Comparison of ENCODE assay signal across 8 cellular contexts in the genomic region with DNA sequence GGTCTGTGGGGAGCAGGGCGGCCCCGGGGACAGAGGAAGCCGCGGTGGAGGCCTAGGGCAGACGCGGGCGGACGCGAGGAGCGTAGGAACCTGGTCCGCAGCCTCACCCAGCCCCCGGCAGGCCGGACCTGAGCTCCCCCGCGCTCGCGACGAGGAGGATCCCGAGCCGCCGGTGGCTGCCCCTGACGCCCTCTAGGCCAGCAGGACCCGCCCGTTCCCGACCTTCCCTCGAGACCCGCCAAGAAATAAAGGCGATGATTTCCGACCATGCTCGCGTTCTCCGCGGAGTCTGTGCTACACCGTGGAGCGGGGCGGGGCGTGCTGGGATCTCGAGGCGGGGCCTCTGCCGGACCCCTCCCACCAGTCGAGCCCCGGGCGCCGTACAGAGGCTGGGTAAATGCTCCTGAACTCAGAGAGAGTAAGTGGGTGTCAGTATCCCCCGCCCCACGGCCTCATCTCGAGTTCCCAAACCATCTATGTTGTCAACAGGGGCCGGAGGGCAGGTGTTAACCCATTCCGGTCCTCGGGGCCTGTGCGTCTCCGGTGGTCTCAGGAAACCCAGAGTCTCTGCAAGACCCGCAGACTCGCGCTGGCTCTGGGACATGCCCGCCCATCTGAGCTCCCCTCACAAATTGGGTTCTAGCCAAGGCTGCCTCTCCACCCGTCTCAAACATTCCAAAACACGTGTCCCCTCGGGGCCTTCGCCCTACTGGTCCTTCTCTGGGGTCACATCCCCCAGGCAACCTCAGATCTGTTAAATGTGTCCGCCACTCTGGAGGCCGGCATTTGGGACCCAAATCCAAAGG. TPM values are rescaled to one million over a fixed set of nuclear protein-coding genes. Genes with fewer than 3 reads are reported as not detected.
DNase-seq lines count a peak whose midpoint lies in the region; ATAC-seq and TF ChIP-seq lines count a peak whose summit lies in the region.

No MANE protein-coding gene starts in this region.

- no peaks in the 10 kb centered on the region for H3K27me3 ChIP-seq in CD8-positive, alpha-beta T cell (ENCODE audit: insufficient read depth, low read length)
- H3K27me3 ChIP-seq in heart right ventricle (peaks cover 0 to 22% (median 11%) of the 10 kb centered on the region in 7 donors), sigmoid colon (peaks cover 4 to 34% (median 23%) of the 10 kb centered on the region in 3 donors)

- H3K4me1 ChIP-seq in CD8-positive, alpha-beta T cell (ENCODE audit: insufficient read depth, low read length) = peaks cover 10% of the 10 kb centered on the region
- H3K4me1 ChIP-seq in heart right ventricle (peaks cover 3 to 26% (median 20%) of the 10 kb centered on the region in 9 donors), sigmoid colon (peaks cover 0 to 19% (median 10%) of the 10 kb centered on the region in 4 donors)

- ATAC-seq in CD8-positive, alpha-beta T cell = peak; percentile 76
- ATAC-seq in GM19452 (IDR thresholded peaks at IDR 0.05; ENCODE audit: unreplicated experiment) = peak; percentile 79
- peak; percentile 83 for ATAC-seq in HG03571 (IDR thresholded peaks at IDR 0.05; ENCODE audit: unreplicated experiment)
- ATAC-seq in heart right ventricle = peak; percentile 74 to 89 (median 84)

- peak overlapping the region; percentile 77 for H3K27ac Mint-ChIP-seq in CD8-positive, alpha-beta T cell

- peaks cover 11% of the 10 kb centered on the region for H3K4me1 Mint-ChIP-seq in CD8-positive, alpha-beta T cell (ENCODE audit: low read depth)

- POLR2A ChIA-PET in CD8-positive, alpha-beta T cell (lab: Charles Lee) = interaction anchor here (1.6 kb wide), 1 partner anchor 22 kb away, joined by 8 read pairs; a partner anchor contains a TSS

- H3K4me3 Mint-ChIP-seq in CD8-positive, alpha-beta T cell = peak overlapping the region; percentile 90

- CTCF ChIA-PET in CD8-positive, alpha-beta T cell (lab: Charles Lee) = no interaction called here

- TF ChIP-seq CTCF in CD8-positive, alpha-beta T cell (IDR thresholded peaks at IDR 0.05) = no peak
- TF ChIP-seq CTCF in heart right ventricle (IDR thresholded peaks at IDR 0.05) = no peak
- TF ChIP-seq CTCF in sigmoid colon (IDR thresholded peaks at IDR 0.05) = no peak

- H3K27me3 Mint-ChIP-seq in CD8-positive, alpha-beta T cell (ENCODE audit: low read depth) = no peaks in the 10 kb centered on the region

- peaks cover 2% of the 10 kb centered on the region for H3K36me3 Mint-ChIP-seq in CD8-positive, alpha-beta T cell

- no peaks in the 10 kb centered on the region for H3K9me3 ChIP-seq in CD8-positive, alpha-beta T cell (ENCODE audit: low read length)
- H3K9me3 ChIP-seq in heart right ventricle (no peaks in the 10 kb centered on the region), sigmoid colon (no peaks in the 10 kb centered on the region)

- intact Hi-C loops in CD8-positive, alpha-beta T cell (cut with DNase I, micrococcal nuclease) = loop anchor here (1.0 to 10.0 kb wide), 6 partner anchors 22 to 886 kb away; a partner anchor contains a TSS
- intact Hi-C loops in heart right ventricle (cut with DNase I) (no loop called here), sigmoid colon (cut with DNase I) (no loop called here)

- peak overlapping the region; percentile 61 for H3K27ac ChIP-seq in CD8-positive, alpha-beta T cell (ENCODE audit: low read depth, low read length)
- H3K27ac ChIP-seq in heart right ventricle (peak overlapping the region in 8 of 10 donors; percentile 9 to 83 (median 63)), sigmoid colon (peak overlapping the region; percentile 16 to 77 (median 54))

- TF ChIP-seq EP300 in sigmoid colon (IDR thresholded peaks at IDR 0.05) = no peak

- no peak for TF ChIP-seq POLR2A in sigmoid colon (IDR thresholded peaks at IDR 0.05)

- 16 to 17% methylated on average over 61 to 62 of the region's 62 CpGs for WGBS in heart right ventricle, 2 donors
- WGBS in sigmoid colon, 2 donors = 21 to 24% methylated on average over 62 of the region's 62 CpGs

- DNase-seq in CD8-positive, alpha-beta T cell = peak; percentile 49 to 78 (median 66)
- DNase-seq in RPMI8226 (peak; percentile 44), heart right ventricle (peak; percentile 33 to 53), sigmoid colon (peak; percentile 78), NCI-H187 treated with DMSO at 0.1 percent for 48 hours (lab: John Stamatoyannopoulos, UW) (no peak)
- peak; percentile 48 for DNase-seq in activated gamma-delta T cell treated with anti-CD3 and anti-CD28 coated beads, Interleukin-2, amount 50 U/mL, for 16 hours (ENCODE audit: low read depth)

- peak overlapping the region; percentile 76 for H3K4me3 ChIP-seq in CD8-positive, alpha-beta T cell (ENCODE audit: low read depth, low read length)
- H3K4me3 ChIP-seq in heart right ventricle (peak overlapping the region; percentile 54 to 74 (median 64)), sigmoid colon (peak overlapping the region; percentile 39 to 63 (median 50))

- no peaks in the 10 kb centered on the region for H3K9me3 Mint-ChIP-seq in CD8-positive, alpha-beta T cell

- H3K36me3 ChIP-seq in CD8-positive, alpha-beta T cell (ENCODE audit: insufficient read depth, low read length) = no peaks in the 10 kb centered on the region
- H3K36me3 ChIP-seq in heart right ventricle (no peaks in the 10 kb centered on the region), sigmoid colon (no peaks in the 10 kb centered on the region)

RNA-seq across cellular contexts. Expression of a gene that starts 13.7 kb away (rescaled TPM):
- 10 to 100 TPM in 1 of 2 experiments, 1 to 10 TPM in 1; 6.1 to 11.5 TPM for total RNA-seq in CD8-positive, alpha-beta T cell
- 1 to 10 TPM in 4 of 10 donors, under 1 TPM in 4, not detected in 2; 0.81 to 2.7 (median 0.99) TPM for total RNA-seq in heart right ventricle
- polyA plus RNA-seq in heart right ventricle = 1 to 10 TPM in 1 of 2 donors, under 1 TPM in 1; 0.90 to 1.2 TPM
- total RNA-seq in sigmoid colon = 1 to 10 TPM in 1 of 4 donors, under 1 TPM in 1, not detected in 2; 0.71 to 2.1 TPM
- polyA plus RNA-seq in sigmoid colon = 1 to 10 TPM in 2 of 3 donors, under 1 TPM in 1; 0.92 to 4.8 (median 1.2) TPM

RNA-seq across cellular contexts. Expression of a gene that starts 21.9 kb away (rescaled TPM):
- total RNA-seq in CD8-positive, alpha-beta T cell = 10 to 100 TPM; 49.1 to 50.7 TPM
- total RNA-seq in heart right ventricle (10 to 100 TPM; 15.8 to 26.4 (median 17.6) TPM), sigmoid colon (10 to 100 TPM; 12.8 to 19.4 (median 13.5) TPM)
- polyA plus RNA-seq in heart right ventricle (10 to 100 TPM in 1 of 2 donors, 1 to 10 TPM in 1; 8.8 to 10.8 TPM), sigmoid colon (10 to 100 TPM; 12.0 to 38.6 (median 16.6) TPM)

Comparison
In these comparisons a context has a peak if more than half of its experiments do, and no peak if none do; other contexts are left out.
1. intact Hi-C loops: an anchor here in CD8-positive, alpha-beta T cell (1.0 to 10.0 kb wide); none called in heart right ventricle and sigmoid colon.